Comparison of ENCODE assay signal across 1 cellular context in the genomic region with DNA sequence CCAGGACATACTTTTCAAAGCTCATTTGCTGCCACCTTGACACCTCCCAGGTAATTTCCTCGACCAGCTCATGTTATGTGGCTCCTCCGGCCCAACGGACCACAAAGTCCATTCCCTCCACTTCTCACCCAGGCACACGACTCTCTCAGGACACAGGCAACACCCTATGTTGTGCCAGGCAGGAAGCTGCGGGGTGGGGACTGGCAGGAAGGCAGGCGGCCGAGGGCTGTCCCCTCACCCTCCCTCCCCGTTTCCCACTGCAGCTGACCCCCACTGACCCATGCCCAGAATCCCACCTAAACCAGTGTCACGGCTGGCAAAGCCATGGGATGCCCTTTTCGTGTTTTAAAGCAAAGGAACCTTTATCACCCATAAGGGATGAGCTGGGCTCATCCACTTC.
TF ChIP-seq lines count a peak whose summit lies in the region.

No MANE protein-coding gene starts in this region.

TF ChIP-seq in endothelial cell of umbilical vein, 7 proteins besides CTCF, POLR2A, EP300 and RAD21 (continued from another document):
- no peak for TF ChIP-seq EZH2 (IDR thresholded peaks at IDR 0.05; ENCODE audit: borderline replicate concordance, low read depth, low read length, severe bottlenecking)
- no peak for TF ChIP-seq FOS (IDR thresholded peaks at IDR 0.05; ENCODE audit: borderline replicate concordance, insufficient read depth, low read length)
